ENCODE assay signal across 29 cellular contexts in the genomic region with DNA sequence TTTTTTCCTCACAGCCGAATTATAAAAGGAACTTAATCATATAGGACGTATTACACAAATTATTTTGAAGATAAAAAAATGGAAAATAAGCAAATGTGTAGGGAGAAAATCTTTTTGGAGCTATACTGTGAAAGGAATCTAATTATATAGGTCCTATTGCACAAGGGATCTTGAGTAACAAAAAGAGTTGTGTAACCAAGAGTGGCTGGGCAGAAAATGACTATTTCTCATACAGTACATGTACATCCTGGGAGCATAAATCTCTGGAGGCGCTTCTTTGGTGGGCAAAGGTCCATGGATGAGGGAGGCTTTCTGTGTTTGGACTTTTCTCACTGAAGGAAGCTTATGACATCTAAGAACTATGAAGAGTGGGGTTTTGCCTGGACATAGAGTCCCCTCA. TPM values are rescaled to one million over a fixed set of nuclear protein-coding genes. Genes with fewer than 3 reads are reported as not detected.
DNase-seq lines count a peak whose midpoint lies in the region; ATAC-seq, FAIRE-seq and TF ChIP-seq lines count a peak whose summit lies in the region.
"Had no signal": no experiment of that assay in that cellular context is flagged by ENCODE, and none has a peak within 500 bp of the region (broad histone marks: within the 10 kb centered on the region; RNA-seq: fewer than 3 reads in every experiment).

No MANE protein-coding gene starts in this region.

- no peaks in the 10 kb centered on the region for H3K9me3 Mint-ChIP-seq in stimulated activated effector memory CD8-positive, alpha-beta T cell treated with anti-CD3 and anti-CD28 coated beads, Interleukin-12 subunit alpha, Interleukin-12 subunit beta, amount 100 ng/mL, for 72 hours
- H3K9me3 Mint-ChIP-seq: activated CD4-positive, alpha-beta memory T cell treated with anti-CD3 and anti-CD28 coated beads, Interleukin-2, amount 10 ng/mL, durations not matched to agents 7 days and 5 days; activated T-helper 1 cell treated with anti-CD3 and anti-CD28 coated beads, Interleukin-12 subunit alpha, Interleukin-12 subunit beta, Interleukin-2, Interleukin-4 antibody, amounts not matched to agents 30 ng/mL and 10 ng/mL and 1 ng/mL, durations not matched to agents 14 hours and 24 hours and 36 hours; GM23338; T-helper 1 cell treated with Interleukin-12 subunit alpha and Interleukin-12 subunit beta and Interleukin-4 antibody, amounts not matched to agents 30 μg/mL and 1 μg/mL, for 36 hours had no signal

- H3K27me3 ChIP-seq in HepG2 (ENCODE audit: control insufficient read depth in 1 of 2, insufficient read depth in 2 of 2, low read length in 2 of 2) (no peaks in the 10 kb centered on the region), right lobe of liver (no peaks in the 10 kb centered on the region)
- H3K27me3 ChIP-seq: dorsolateral prefrontal cortex, MG63, ovary, upper lobe of left lung had no signal

- no peaks in the 10 kb centered on the region for H4K20me1 ChIP-seq in HepG2 (ENCODE audit: insufficient read depth, low read length)

- intact Hi-C loops in HepG2 (cut with micrococcal nuclease; ENCODE audit: unreplicated experiment): no loop called here
- intact Hi-C loops in right lobe of liver (cut with DNase I): no loop called here

- H3K4me1 Mint-ChIP-seq in stimulated activated effector memory CD8-positive, alpha-beta T cell treated with anti-CD3 and anti-CD28 coated beads, Interleukin-12 subunit alpha, Interleukin-12 subunit beta, amount 100 ng/mL, for 72 hours: no peaks in the 10 kb centered on the region
- H3K4me1 Mint-ChIP-seq: activated CD4-positive, alpha-beta memory T cell treated with anti-CD3 and anti-CD28 coated beads, Interleukin-2, amount 10 ng/mL, durations not matched to agents 7 days and 5 days; brain; GM23338 had no signal

- TF ChIP-seq CTCF in HepG2 (CRISPR knock-in tag; IDR thresholded peaks at IDR 0.05) (no peak), right lobe of liver (IDR thresholded peaks at IDR 0.05) (no peak)

- no peak overlapping the region for H3K4me2 ChIP-seq in HepG2 (ENCODE audit: low read depth, low read length)
- H3K4me2 ChIP-seq: GM23338 had no signal

- H3K27ac ChIP-seq in HepG2 (ENCODE audit: extremely low read length, insufficient read depth, low read length): no peak overlapping the region
- no peak overlapping the region for H3K27ac ChIP-seq in right lobe of liver
- H3K27ac ChIP-seq: dorsolateral prefrontal cortex, ovary, SK-N-MC, skin epidermis, upper lobe of left lung had no signal

- TF ChIP-seq EP300 in HepG2 (IDR thresholded peaks at IDR 0.05; ENCODE audit: low read depth in 2 of 2, low read length in 2 of 2) (no peak), HepG2 (CRISPR knock-in tag; IDR thresholded peaks at IDR 0.05; ENCODE audit: borderline replicate concordance) (no peak)

- no peaks in the 10 kb centered on the region for H3K4me1 ChIP-seq in HepG2 (ENCODE audit: insufficient read depth, low read length)
- no peaks in the 10 kb centered on the region for H3K4me1 ChIP-seq in right lobe of liver
- H3K4me1 ChIP-seq: upper lobe of left lung had no signal

- no TSS peak for BruUV-seq in HepG2 (replicated peaks; lab: Mats Ljungman, UMichigan)

- no peak for FAIRE-seq in HepG2 (lab: Jason Lieb, UNC)
- FAIRE-seq: D721Med had no signal

- H3K9ac ChIP-seq in HepG2 (ENCODE audit: insufficient read depth, low read depth, low read length): no peak overlapping the region

- no peaks in the 10 kb centered on the region for H3K9me3 ChIP-seq in HepG2 (ENCODE audit: low read length)
- no peaks in the 10 kb centered on the region for H3K9me3 ChIP-seq in right lobe of liver
- H3K9me3 ChIP-seq: ovary, upper lobe of left lung had no signal

- POLR2A ChIA-PET in HepG2 (lab: Yijun Ruan, JAX): no interaction called here

- WGBS in HepG2 (ENCODE audit: low lambda C conversion rate): 88% methylated on average over 3 of the region's 3 CpGs
- WGBS in right lobe of liver (ENCODE audit: insufficient coverage, low coverage, low lambda C conversion rate, missing lambda C conversion rate): 78% methylated on average over 3 of the region's 3 CpGs

- TF ChIP-seq RAD21 in HepG2 (CRISPR knock-in tag; IDR thresholded peaks at IDR 0.05): no peak

- H3K27ac Mint-ChIP-seq in stimulated activated effector memory CD8-positive, alpha-beta T cell treated with anti-CD3 and anti-CD28 coated beads, Interleukin-12 subunit alpha, Interleukin-12 subunit beta, amount 100 ng/mL, for 72 hours: no peak overlapping the region
- H3K27ac Mint-ChIP-seq: activated CD4-positive, alpha-beta memory T cell treated with anti-CD3 and anti-CD28 coated beads, Interleukin-2, amount 10 ng/mL, durations not matched to agents 7 days and 5 days; activated naive CD4-positive, alpha-beta T cell treated with anti-CD3 and anti-CD28 coated beads for 36 hours; activated T-helper 1 cell treated with anti-CD3 and anti-CD28 coated beads, Interleukin-12 subunit alpha, Interleukin-12 subunit beta, Interleukin-2, Interleukin-4 antibody, amounts not matched to agents 30 ng/mL and 10 ng/mL and 1 ng/mL, durations not matched to agents 14 hours and 24 hours and 36 hours; CD4-positive, alpha-beta T cell; GM23338; T-helper 1 cell treated with Interleukin-12 subunit alpha and Interleukin-12 subunit beta and Interleukin-4 antibody, amounts not matched to agents 30 μg/mL and 1 μg/mL, for 36 hours had no signal

- H2AFZ ChIP-seq in HepG2 (ENCODE audit: low read length): no peak overlapping the region
- H2AFZ ChIP-seq: GM23338 had no signal

- TF ChIP-seq POLR2A in HepG2 (IDR thresholded peaks at IDR 0.05; ENCODE audit: insufficient read depth in 1 of 2, low read depth in 2 of 2, low read length in 2 of 2): no peak
- TF ChIP-seq POLR2A in right lobe of liver (IDR thresholded peaks at IDR 0.05): no peak

- no peak for ATAC-seq in HepG2
- ATAC-seq in right lobe of liver: no peak
- ATAC-seq in stimulated activated effector memory CD8-positive, alpha-beta T cell treated with anti-CD3 and anti-CD28 coated beads, Interleukin-12 subunit alpha, Interleukin-12 subunit beta, amount 100 ng/mL, for 72 hours: no peak
- no peak for ATAC-seq in HG03159 (IDR thresholded peaks at IDR 0.05; ENCODE audit: unreplicated experiment)
- ATAC-seq in HG03432 (IDR thresholded peaks at IDR 0.05; ENCODE audit: unreplicated experiment): no peak
- ATAC-seq: GM23338 had no signal

- H3K4me3 ChIP-seq in HepG2 (replicated peaks in 1 of 3; ENCODE audit: insufficient read depth in 1 of 3, low read depth in 2 of 3, low read length in 3 of 3): no peak overlapping the region
- H3K4me3 ChIP-seq in right lobe of liver: no peak overlapping the region
- H3K4me3 ChIP-seq: dorsolateral prefrontal cortex, GM23338, MG63, ovary, SK-N-MC, skin epidermis, upper lobe of left lung had no signal

- peaks cover 9% of the 10 kb centered on the region for H3K36me3 Mint-ChIP-seq in stimulated activated effector memory CD8-positive, alpha-beta T cell treated with anti-CD3 and anti-CD28 coated beads, Interleukin-12 subunit alpha, Interleukin-12 subunit beta, amount 100 ng/mL, for 72 hours

- peaks cover 0 to 2% of the 10 kb centered on the region in 2 experiments; a peak in 1 of 5 replicates for H3K36me3 ChIP-seq in HepG2 (replicated peaks in 1 of 2; ENCODE audit: control insufficient read depth in 1 of 2, insufficient read depth in 2 of 2, low read length in 2 of 2)
- H3K36me3 ChIP-seq in right lobe of liver: no peaks in the 10 kb centered on the region

- no peak overlapping the region for H3K4me3 Mint-ChIP-seq in stimulated activated effector memory CD8-positive, alpha-beta T cell treated with anti-CD3 and anti-CD28 coated beads, Interleukin-12 subunit alpha, Interleukin-12 subunit beta, amount 100 ng/mL, for 72 hours
- H3K4me3 Mint-ChIP-seq: activated CD4-positive, alpha-beta memory T cell treated with anti-CD3 and anti-CD28 coated beads, Interleukin-2, amount 10 ng/mL, durations not matched to agents 7 days and 5 days; activated naive CD4-positive, alpha-beta T cell treated with anti-CD3 and anti-CD28 coated beads for 36 hours; activated T-helper 1 cell treated with anti-CD3 and anti-CD28 coated beads, Interleukin-12 subunit alpha, Interleukin-12 subunit beta, Interleukin-2, Interleukin-4 antibody, amounts not matched to agents 30 ng/mL and 10 ng/mL and 1 ng/mL, durations not matched to agents 14 hours and 24 hours and 36 hours; brain; CD4-positive, alpha-beta T cell; GM23338; T-helper 1 cell treated with Interleukin-12 subunit alpha and Interleukin-12 subunit beta and Interleukin-4 antibody, amounts not matched to agents 30 μg/mL and 1 μg/mL, for 36 hours had no signal

- in situ Hi-C loops in HepG2 (cut with HindIII; ENCODE audit: extremely low pct_ligation_motif_present, low pct_unique_long_range_greater_than_20kb): no loop called here

- H3K79me2 ChIP-seq in HepG2 (ENCODE audit: insufficient read depth, low read length): no peaks in the 10 kb centered on the region

- CTCF ChIA-PET in HepG2 (lab: Yijun Ruan, JAX; ENCODE audit: low intra/inter-chr PET ratio, low total read pairs): no interaction called here

- no peak for DNase-seq in HepG2 (ENCODE audit: low spot score)
- no peak for DNase-seq in right lobe of liver
- peak; percentile 32 for DNase-seq in SKM-1 (lab: John Stamatoyannopoulos, UW; ENCODE audit: unreplicated experiment)
- peak; percentile 37 for DNase-seq in fibroblast of gingiva (ENCODE audit: low read depth)
- DNase-seq in DMS79 (lab: John Stamatoyannopoulos, UW): no peak
- DNase-seq in stimulated activated effector memory CD8-positive, alpha-beta T cell treated with anti-CD3 and anti-CD28 coated beads, Interleukin-12 subunit alpha, Interleukin-12 subunit beta, amount 100 ng/mL, for 72 hours (ENCODE audit: low spot score in 2 of 2): no peak
- DNase-seq: activated CD4-positive, alpha-beta memory T cell treated with anti-CD3 and anti-CD28 coated beads, Interleukin-2, amount 10 ng/mL, durations not matched to agents 7 days and 5 days; activated CD4-positive, CD25-positive, alpha-beta regulatory T cell treated with anti-CD3 and anti-CD28 coated beads, Interleukin-2, amount 50 U/mL, for 72 hours; activated CD8-positive, alpha-beta memory T cell treated with anti-CD3 and anti-CD28 coated beads, Interleukin-2, amount 50 U/mL, for 4 hours; activated naive CD4-positive, alpha-beta T cell treated with anti-CD3 and anti-CD28 coated beads for 36 hours; amniotic stem cell; CD4-positive, alpha-beta T cell; dorsolateral prefrontal cortex; KG1; MG63; NCI-H82; ovary; stimulated activated naive CD4-positive, alpha-beta T cell; upper lobe of left lung had no signal

RNA-seq across cellular contexts. Expression of a gene that starts 29.8 kb away (rescaled TPM):
- total RNA-seq in HepG2 (2016; rRNA removed; fragmentation: Illumina TruSeq; extraction: Trizol): 7.0 and 8.8 TPM in 2 replicates
- total RNA-seq in HepG2 (2016; cell fraction: cytosol; rRNA removed; fragmentation: Illumina TruSeq; extraction: Trizol; ENCODE audit: low read depth): 20.5 and 22.8 TPM in 2 replicates
- 6.5 and 9.0 TPM in 2 replicates for total RNA-seq in HepG2 (2016; cell fraction: insoluble cytoplasmic fraction; rRNA removed; fragmentation: Illumina TruSeq; extraction: Trizol)
- total RNA-seq in HepG2 (2016; cell fraction: membrane; rRNA removed; fragmentation: Illumina TruSeq; extraction: Trizol): 20.3 and 21.8 TPM in 2 replicates
- total RNA-seq in HepG2 (2016; cell fraction: nucleus; rRNA removed; fragmentation: Illumina TruSeq; extraction: Trizol): 4.9 and 8.5 TPM in 2 replicates
- polyA plus RNA-seq in HepG2 (2011; rRNA removed): 9.5 and 10.7 TPM in 2 replicates
- polyA plus RNA-seq in HepG2 (2011; cell fraction: cytosol; rRNA removed): 8.8 and 12.0 TPM in 2 replicates
- 24.5 and 25.8 TPM in 2 replicates for polyA plus RNA-seq in HepG2 (2011; cell fraction: nucleus; rRNA removed)
- polyA plus RNA-seq in HepG2 (2012): 7.1 and 10.8 TPM in 2 replicates
- polyA plus RNA-seq in HepG2 (2016; cell fraction: cytosol; fragmentation: Illumina TruSeq; extraction: Trizol; ENCODE audit: low read depth): 26.8 and 27.0 TPM in 2 replicates
- 6.2 and 8.9 TPM in 2 replicates for polyA plus RNA-seq in HepG2 (2016; cell fraction: insoluble cytoplasmic fraction; fragmentation: Illumina TruSeq; extraction: Trizol; ENCODE audit: low read depth)
- polyA plus RNA-seq in HepG2 (2016; cell fraction: membrane; fragmentation: Illumina TruSeq; extraction: Trizol; ENCODE audit: low read depth): 22.6 and 25.9 TPM in 2 replicates
- polyA plus RNA-seq in HepG2 (2016; cell fraction: nucleus; fragmentation: Illumina TruSeq; extraction: Trizol; ENCODE audit: insufficient read depth, low read depth): 15.9 and 18.2 TPM in 2 replicates
- polyA minus RNA-seq in HepG2 (2011; rRNA and poly(A)+ RNA removed; ENCODE audit: low replicate concordance): 12.2 and 13.0 TPM in 2 replicates
- 4.2 and 4.9 TPM in 2 replicates for polyA minus RNA-seq in HepG2 (2011; cell fraction: cytosol; rRNA and poly(A)+ RNA removed)
- 5.9 and 9.3 TPM in 2 replicates for polyA minus RNA-seq in HepG2 (2011; cell fraction: nucleus; rRNA and poly(A)+ RNA removed)
- total RNA-seq in right lobe of liver: 1 to 10 TPM; 3.7 to 7.9 (median 4.7) TPM

RNA-seq across cellular contexts. Expression of a gene that starts 40.9 kb away (rescaled TPM):
- total RNA-seq in HepG2 (2016; rRNA removed; fragmentation: Illumina TruSeq; extraction: Trizol) (0.07 TPM in 1 of 2 replicates, not detected in the other), right lobe of liver (1 to 10 TPM in 1 of 6 experiments, under 1 TPM in 4, not detected in 1; 0.06 to 1.1 (median 0.30) TPM)
- not detected in 2 replicates for total RNA-seq in HepG2 (2016; cell fraction: cytosol; rRNA removed; fragmentation: Illumina TruSeq; extraction: Trizol; ENCODE audit: low read depth)
- not detected in 2 replicates for total RNA-seq in HepG2 (2016; cell fraction: insoluble cytoplasmic fraction; rRNA removed; fragmentation: Illumina TruSeq; extraction: Trizol)
- not detected in 2 replicates for total RNA-seq in HepG2 (2016; cell fraction: membrane; rRNA removed; fragmentation: Illumina TruSeq; extraction: Trizol)
- total RNA-seq in HepG2 (2016; cell fraction: nucleus; rRNA removed; fragmentation: Illumina TruSeq; extraction: Trizol): not detected in 2 replicates
- 0.04 TPM in 1 of 2 replicates, not detected in the other for polyA plus RNA-seq in HepG2 (2011; rRNA removed)
- polyA plus RNA-seq in HepG2 (2011; cell fraction: cytosol; rRNA removed): 0.05 and 0.13 TPM in 2 replicates
- 0.58 TPM in 1 of 2 replicates, not detected in the other for polyA plus RNA-seq in HepG2 (2011; cell fraction: nucleus; rRNA removed)
- polyA plus RNA-seq in HepG2 (2012): not detected in 2 replicates
- polyA plus RNA-seq in HepG2 (2016; cell fraction: cytosol; fragmentation: Illumina TruSeq; extraction: Trizol; ENCODE audit: low read depth): not detected in 2 replicates
- not detected in 2 replicates for polyA plus RNA-seq in HepG2 (2016; cell fraction: insoluble cytoplasmic fraction; fragmentation: Illumina TruSeq; extraction: Trizol; ENCODE audit: low read depth)
- not detected in 2 replicates for polyA plus RNA-seq in HepG2 (2016; cell fraction: membrane; fragmentation: Illumina TruSeq; extraction: Trizol; ENCODE audit: low read depth)
- polyA plus RNA-seq in HepG2 (2016; cell fraction: nucleus; fragmentation: Illumina TruSeq; extraction: Trizol; ENCODE audit: insufficient read depth, low read depth): not detected in 2 replicates
- polyA minus RNA-seq in HepG2 (2011; rRNA and poly(A)+ RNA removed; ENCODE audit: low replicate concordance): 0.47 TPM in 1 of 2 replicates, not detected in the other
- polyA minus RNA-seq in HepG2 (2011; cell fraction: cytosol; rRNA and poly(A)+ RNA removed): not detected in 2 replicates
- polyA minus RNA-seq in HepG2 (2011; cell fraction: nucleus; rRNA and poly(A)+ RNA removed): not detected in 2 replicates

RNA-seq across cellular contexts. Expression of a gene that starts 57.8 kb away (rescaled TPM):
- total RNA-seq in HepG2 (2016; rRNA removed; fragmentation: Illumina TruSeq; extraction: Trizol) (0.02 TPM in 1 of 2 replicates, not detected in the other), right lobe of liver (not detected)
- not detected in 2 replicates for total RNA-seq in HepG2 (2016; cell fraction: cytosol; rRNA removed; fragmentation: Illumina TruSeq; extraction: Trizol; ENCODE audit: low read depth)
- total RNA-seq in HepG2 (2016; cell fraction: insoluble cytoplasmic fraction; rRNA removed; fragmentation: Illumina TruSeq; extraction: Trizol): 0.17 TPM in 1 of 2 replicates, not detected in the other
- not detected in 2 replicates for total RNA-seq in HepG2 (2016; cell fraction: membrane; rRNA removed; fragmentation: Illumina TruSeq; extraction: Trizol)
- not detected in 2 replicates for total RNA-seq in HepG2 (2016; cell fraction: nucleus; rRNA removed; fragmentation: Illumina TruSeq; extraction: Trizol)
- 0.01 TPM in 1 of 2 replicates, not detected in the other for polyA plus RNA-seq in HepG2 (2011; rRNA removed)
- polyA plus RNA-seq in HepG2 (2011; cell fraction: cytosol; rRNA removed): not detected in 2 replicates
- 0.02 TPM in 1 of 2 replicates, not detected in the other for polyA plus RNA-seq in HepG2 (2011; cell fraction: nucleus; rRNA removed)
- polyA plus RNA-seq in HepG2 (2012): not detected in 2 replicates
- polyA plus RNA-seq in HepG2 (2016; cell fraction: cytosol; fragmentation: Illumina TruSeq; extraction: Trizol; ENCODE audit: low read depth): not detected in 2 replicates
- 0.03 TPM in 1 of 2 replicates, not detected in the other for polyA plus RNA-seq in HepG2 (2016; cell fraction: insoluble cytoplasmic fraction; fragmentation: Illumina TruSeq; extraction: Trizol; ENCODE audit: low read depth)
- not detected in 2 replicates for polyA plus RNA-seq in HepG2 (2016; cell fraction: membrane; fragmentation: Illumina TruSeq; extraction: Trizol; ENCODE audit: low read depth)
- polyA plus RNA-seq in HepG2 (2016; cell fraction: nucleus; fragmentation: Illumina TruSeq; extraction: Trizol; ENCODE audit: insufficient read depth, low read depth): not detected in 2 replicates
- 0.33 TPM in 1 of 2 replicates, not detected in the other for polyA minus RNA-seq in HepG2 (2011; rRNA and poly(A)+ RNA removed; ENCODE audit: low replicate concordance)
- not detected in 2 replicates for polyA minus RNA-seq in HepG2 (2011; cell fraction: cytosol; rRNA and poly(A)+ RNA removed)
- polyA minus RNA-seq in HepG2 (2011; cell fraction: nucleus; rRNA and poly(A)+ RNA removed): not detected in 2 replicates
- total RNA-seq: activated CD4-positive, alpha-beta memory T cell treated with anti-CD3 and anti-CD28 coated beads, Interleukin-2, amount 10 ng/mL, durations not matched to agents 7 days and 5 days; activated naive CD4-positive, alpha-beta T cell treated with anti-CD3 and anti-CD28 coated beads for 36 hours; activated T-helper 1 cell treated with anti-CD3 and anti-CD28 coated beads, Interleukin-12 subunit alpha, Interleukin-12 subunit beta, Interleukin-2, Interleukin-4 antibody, amounts not matched to agents 30 ng/mL and 10 ng/mL and 1 ng/mL, durations not matched to agents 14 hours and 24 hours and 36 hours; CD4-positive, alpha-beta T cell; HT-29 had no signal

Comparison
In these comparisons a context has a peak if more than half of its experiments do, and no peak if none do; other contexts are left out.
1. DNase-seq: peak in SKM-1 (single experiment) and fibroblast of gingiva (single experiment); none in HepG2 (single experiment), right lobe of liver (0 of 3), DMS79 (single experiment) and stimulated activated effector memory CD8-positive, alpha-beta T cell treated with anti-CD3 and anti-CD28 coated beads, Interleukin-12 subunit alpha, Interleukin-12 subunit beta, amount 100 ng/mL, for 72 hours (0 of 2).